2 cellular contexts compared by ENCODE assay signal in the genomic region with DNA sequence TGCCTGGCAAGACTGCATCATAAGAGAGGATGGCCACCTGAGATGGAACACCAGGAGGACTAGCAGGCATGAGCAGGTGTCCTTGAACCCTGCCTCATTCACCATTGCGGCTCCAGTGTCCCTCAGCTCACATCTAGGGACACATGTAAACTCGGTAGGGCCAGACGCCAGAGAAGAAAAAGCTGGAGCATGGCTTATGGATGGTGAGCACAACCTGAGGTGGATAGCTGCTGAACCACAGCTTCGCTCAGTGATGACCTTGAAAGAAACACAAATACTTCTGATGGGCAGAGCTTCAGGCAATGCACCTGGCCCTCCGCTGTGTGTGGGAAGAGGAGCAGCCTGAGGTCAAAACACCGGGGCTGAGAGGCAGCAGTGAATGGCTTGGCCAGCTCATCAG.
TF ChIP-seq lines count a peak whose summit lies in the region.

No MANE protein-coding gene starts in this region.

TF ChIP-seq in HCT116, 20 proteins besides CTCF, POLR2A, EP300 and RAD21:
- TF ChIP-seq SP1 (IDR thresholded peaks at IDR 0.05; ENCODE audit: low read depth) (no peak), TCF7L2 (IDR thresholded peaks at IDR 0.05; ENCODE audit: borderline replicate concordance, extremely low read depth, insufficient read depth, insufficient read length) (no peak), FOSL1 (IDR thresholded peaks at IDR 0.05; ENCODE audit: low read depth) (no peak), EZH2 (IDR thresholded peaks at IDR 0.05) (no peak), ZNF274 (IDR thresholded peaks at IDR 0.05; ENCODE audit: low read depth, low read length) (no peak), MAX (IDR thresholded peaks at IDR 0.05) (no peak), JUND (IDR thresholded peaks at IDR 0.05) (no peak), ELF1 (IDR thresholded peaks at IDR 0.05; ENCODE audit: borderline replicate concordance, low read depth) (no peak), EGR1 (IDR thresholded peaks at IDR 0.05; ENCODE audit: low read depth) (no peak), SIN3A (IDR thresholded peaks at IDR 0.05; ENCODE audit: low read depth) (no peak)
- TF ChIP-seq, protein P1, sequence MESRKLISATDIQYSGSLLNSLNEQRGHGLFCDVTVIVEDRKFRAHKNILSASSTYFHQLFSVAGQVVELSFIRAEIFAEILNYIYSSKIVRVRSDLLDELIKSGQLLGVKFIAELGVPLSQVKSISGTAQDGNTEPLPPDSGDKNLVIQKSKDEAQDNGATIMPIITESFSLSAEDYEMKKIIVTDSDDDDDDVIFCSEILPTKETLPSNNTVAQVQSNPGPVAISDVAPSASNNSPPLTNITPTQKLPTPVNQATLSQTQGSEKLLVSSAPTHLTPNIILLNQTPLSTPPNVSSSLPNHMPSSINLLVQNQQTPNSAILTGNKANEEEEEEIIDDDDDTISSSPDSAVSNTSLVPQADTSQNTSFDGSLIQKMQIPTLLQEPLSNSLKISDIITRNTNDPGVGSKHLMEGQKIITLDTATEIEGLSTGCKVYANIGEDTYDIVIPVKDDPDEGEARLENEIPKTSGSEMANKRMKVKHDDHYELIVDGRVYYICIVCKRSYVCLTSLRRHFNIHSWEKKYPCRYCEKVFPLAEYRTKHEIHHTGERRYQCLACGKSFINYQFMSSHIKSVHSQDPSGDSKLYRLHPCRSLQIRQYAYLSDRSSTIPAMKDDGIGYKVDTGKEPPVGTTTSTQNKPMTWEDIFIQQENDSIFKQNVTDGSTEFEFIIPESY (IDR thresholded peaks at IDR 0.05; ENCODE audit: extremely low read depth, insufficient replicate concordance, low read length), result no peak

TF ChIP-seq in K562, 482 proteins besides CTCF, POLR2A, EP300 and RAD21:
- TF ChIP-seq NEUROD1 (IDR thresholded peaks at IDR 0.05; ENCODE audit: borderline replicate concordance, low read depth, low read length, partially characterized antibody), result no peak
- no peak for TF ChIP-seq THRAP3 (IDR thresholded peaks at IDR 0.05; ENCODE audit: borderline replicate concordance)
- TF ChIP-seq SMAD3 (CRISPR knock-in tag; conservative IDR thresholded peaks at IDR 0.05), result no peak
- TF ChIP-seq SIX5 (IDR thresholded peaks at IDR 0.05; ENCODE audit: borderline replicate concordance in 1 of 2, insufficient read depth in 1 of 2, low read depth in 1 of 2, low read length in 2 of 2), result no peak
- TF ChIP-seq TRIM28 (IDR thresholded peaks at IDR 0.05), result no peak
- TF ChIP-seq WHSC1 (IDR thresholded peaks at IDR 0.05; ENCODE audit: low read length), result no peak
- TF ChIP-seq ZNF639 (CRISPR knock-in tag; conservative IDR thresholded peaks at IDR 0.05 in 1 of 2, IDR thresholded peaks at IDR 0.05 in 1 of 2), result no peak
- TF ChIP-seq BMI1 (IDR thresholded peaks at IDR 0.05; ENCODE audit: low read length), result no peak
- no peak for TF ChIP-seq NCOR1 (IDR thresholded peaks at IDR 0.05)
- no peak for TF ChIP-seq NRF1 (conservative IDR thresholded peaks at IDR 0.05 in 1 of 2, IDR thresholded peaks at IDR 0.05 in 1 of 2)
- TF ChIP-seq E2F3 (CRISPR knock-in tag; IDR thresholded peaks at IDR 0.05), result no peak
- TF ChIP-seq CUX1 (CRISPR knock-in tag; IDR thresholded peaks at IDR 0.05), result no peak
- no peak for TF ChIP-seq ZC3H11A (IDR thresholded peaks at IDR 0.05; ENCODE audit: low read depth, low read length)
- no peak for TF ChIP-seq AFF4 (CRISPR knock-in tag; IDR thresholded peaks at IDR 0.05)
- TF ChIP-seq ZZZ3 (IDR thresholded peaks at IDR 0.05), result no peak
- TF ChIP-seq ZNF133 (CRISPR knock-in tag; IDR thresholded peaks at IDR 0.05), result no peak
- no peak for TF ChIP-seq ETV1 (tag; conservative IDR thresholded peaks at IDR 0.05; ENCODE audit: low read depth)
